ENCODE assay signal across 34 cellular contexts in the genomic region with DNA sequence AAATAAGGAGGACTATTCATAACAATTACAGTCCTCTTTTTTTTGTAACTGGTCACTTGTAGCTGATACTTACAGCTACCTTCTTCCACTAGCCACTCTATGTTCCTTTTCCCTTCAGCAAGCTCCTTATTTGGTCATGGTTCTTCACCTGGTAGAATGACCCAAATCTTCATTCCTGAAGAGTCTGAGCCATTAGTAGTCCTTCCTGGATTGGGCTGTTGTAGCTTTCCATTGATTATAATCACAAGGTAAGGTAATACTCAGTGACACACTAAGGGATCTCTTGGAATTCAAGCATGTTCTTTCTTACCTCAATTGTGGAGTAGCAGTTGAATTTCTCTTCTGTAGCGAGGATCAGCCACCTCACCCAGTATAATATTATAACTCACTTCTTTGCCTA.
"Had no signal": no experiment of that assay in that cellular context is flagged by ENCODE, and none has a peak within 500 bp of the region (broad histone marks: within the 10 kb centered on the region; RNA-seq: fewer than 3 reads in every experiment).

No MANE protein-coding gene starts in this region.

- H3K36me3 ChIP-seq: adrenal gland, cardiac muscle cell, colonic mucosa, left lung, lower lobe of right lung, thoracic aorta, uterus, WERI-Rb-1 had no signal

- H3K4me3 ChIP-seq: adrenal gland, body of pancreas, cardiac muscle cell, colonic mucosa, left lung, lower lobe of right lung, mucosa of descending colon, skin epidermis, thoracic aorta, uterus had no signal

- H3K4me1 ChIP-seq: adrenal gland, body of pancreas, colonic mucosa, left lung, lower lobe of right lung, uterus had no signal

- ATAC-seq: body of pancreas; left lung; lower lobe of right lung; sciatic nerve; stimulated activated naive CD8-positive, alpha-beta T cell treated with anti-CD3 and anti-CD28 coated beads, Interleukin-15, Interleukin-2, amounts not matched to agents 100 U/mL and 50 U/mL, for 24 hours; T-helper 17 cell had no signal

- H3K36me3 Mint-ChIP-seq: activated naive CD8-positive, alpha-beta T cell treated with anti-CD3 and anti-CD28 coated beads for 36 hours; type B pancreatic cell had no signal

- H3K27me3 ChIP-seq: adrenal gland, cardiac muscle cell, colonic mucosa, left lung, uterus had no signal

- DNase-seq: activated CD4-positive, alpha-beta memory T cell treated with anti-CD3 and anti-CD28 coated beads for 36 hours; activated CD4-positive, alpha-beta T cell treated with anti-CD3 and anti-CD28 coated beads, Interleukin-2, amount 10 ng/mL, durations not matched to agents 24 days and 14 days; activated CD4-positive, CD25-positive, alpha-beta regulatory T cell treated with anti-CD3 and anti-CD28 coated beads, Interleukin-2, amount 50 U/mL, for 72 hours; activated CD8-positive, alpha-beta memory T cell treated with anti-CD3 and anti-CD28 coated beads, Interleukin-2, amount 50 U/mL, for 4 hours; activated effector memory CD4-positive, alpha-beta T cell treated with anti-CD3 and anti-CD28 coated beads, Interleukin-2, amount 50 U/mL, for 16 hours; activated naive CD4-positive, alpha-beta T cell treated with anti-CD3 and anti-CD28 coated beads for 36 hours; activated naive CD8-positive, alpha-beta T cell treated with anti-CD3 and anti-CD28 coated beads for 36 hours; activated T-cell treated with anti-CD3 and anti-CD28 coated beads, Interleukin-2, amount 50 U/mL, for 1 hour; adrenal gland; aorta; body of pancreas; cerebellar nuclear complex; colonic mucosa; effector CD8-positive, alpha-beta T cell; foreskin melanocyte; left lung; lower lobe of right lung; mucosa of descending colon; retina; stimulated activated CD4-positive, alpha-beta T cell treated with anti-CD3 and anti-CD28 coated beads, Interleukin-12 subunit alpha, Interleukin-12 subunit beta, amount 100 ng/mL, for 4 hours; stimulated activated CD4-positive, alpha-beta T cell treated with anti-CD3 and anti-CD28 coated beads, Interleukin-4, amount 100 ng/mL, for 1 hour; stimulated activated naive CD8-positive, alpha-beta T cell treated with anti-CD3 and anti-CD28 coated beads, Interleukin-15, Interleukin-2, amounts not matched to agents 100 U/mL and 50 U/mL, for 24 hours; T-helper 17 cell; T1000; uterus; WERI-Rb-1 had no signal

- FAIRE-seq: endometrium had no signal

- H3K27ac ChIP-seq: adrenal gland, body of pancreas, cardiac muscle cell, colonic mucosa, left lung, lower lobe of right lung, skin epidermis, thoracic aorta, uterus, WERI-Rb-1 had no signal

- H3K4me1 Mint-ChIP-seq: activated CD4-positive, alpha-beta T cell treated with anti-CD3 and anti-CD28 coated beads, Interleukin-2, amount 10 ng/mL, durations not matched to agents 24 days and 14 days; activated naive CD8-positive, alpha-beta T cell treated with anti-CD3 and anti-CD28 coated beads for 36 hours; nephron; T-helper 17 cell had no signal

- H3K9me3 ChIP-seq: adrenal gland, body of pancreas, colonic mucosa, left lung, lower lobe of right lung, mucosa of descending colon, thoracic aorta, uterus had no signal

- H3K4me3 Mint-ChIP-seq: activated CD4-positive, alpha-beta memory T cell treated with anti-CD3 and anti-CD28 coated beads for 36 hours; activated CD4-positive, alpha-beta T cell treated with anti-CD3 and anti-CD28 coated beads, Interleukin-2, amount 10 ng/mL, durations not matched to agents 24 days and 14 days; activated naive CD4-positive, alpha-beta T cell treated with anti-CD3 and anti-CD28 coated beads for 36 hours; activated naive CD8-positive, alpha-beta T cell treated with anti-CD3 and anti-CD28 coated beads for 36 hours; activated T-helper 1 cell treated with anti-CD3 and anti-CD28 coated beads, Interleukin-12 subunit alpha, Interleukin-12 subunit beta, Interleukin-2, Interleukin-4 antibody, amounts not matched to agents 30 ng/mL and 10 ng/mL and 1 ng/mL, durations not matched to agents 14 hours and 24 hours and 36 hours; nephron; T-helper 17 cell; type B pancreatic cell had no signal

- H3K27ac Mint-ChIP-seq: activated CD4-positive, alpha-beta memory T cell treated with anti-CD3 and anti-CD28 coated beads for 36 hours; activated CD4-positive, alpha-beta T cell treated with anti-CD3 and anti-CD28 coated beads, Interleukin-2, amount 10 ng/mL, durations not matched to agents 24 days and 14 days; activated naive CD4-positive, alpha-beta T cell treated with anti-CD3 and anti-CD28 coated beads for 36 hours; activated naive CD8-positive, alpha-beta T cell treated with anti-CD3 and anti-CD28 coated beads for 36 hours; activated T-helper 1 cell treated with anti-CD3 and anti-CD28 coated beads, Interleukin-12 subunit alpha, Interleukin-12 subunit beta, Interleukin-2, Interleukin-4 antibody, amounts not matched to agents 30 ng/mL and 10 ng/mL and 1 ng/mL, durations not matched to agents 14 hours and 24 hours and 36 hours; nephron; T-helper 17 cell; type B pancreatic cell had no signal

- H3K27me3 Mint-ChIP-seq: T-helper 17 cell had no signal
